Comparison of ENCODE assay signal across 9 cellular contexts in the genomic region with DNA sequence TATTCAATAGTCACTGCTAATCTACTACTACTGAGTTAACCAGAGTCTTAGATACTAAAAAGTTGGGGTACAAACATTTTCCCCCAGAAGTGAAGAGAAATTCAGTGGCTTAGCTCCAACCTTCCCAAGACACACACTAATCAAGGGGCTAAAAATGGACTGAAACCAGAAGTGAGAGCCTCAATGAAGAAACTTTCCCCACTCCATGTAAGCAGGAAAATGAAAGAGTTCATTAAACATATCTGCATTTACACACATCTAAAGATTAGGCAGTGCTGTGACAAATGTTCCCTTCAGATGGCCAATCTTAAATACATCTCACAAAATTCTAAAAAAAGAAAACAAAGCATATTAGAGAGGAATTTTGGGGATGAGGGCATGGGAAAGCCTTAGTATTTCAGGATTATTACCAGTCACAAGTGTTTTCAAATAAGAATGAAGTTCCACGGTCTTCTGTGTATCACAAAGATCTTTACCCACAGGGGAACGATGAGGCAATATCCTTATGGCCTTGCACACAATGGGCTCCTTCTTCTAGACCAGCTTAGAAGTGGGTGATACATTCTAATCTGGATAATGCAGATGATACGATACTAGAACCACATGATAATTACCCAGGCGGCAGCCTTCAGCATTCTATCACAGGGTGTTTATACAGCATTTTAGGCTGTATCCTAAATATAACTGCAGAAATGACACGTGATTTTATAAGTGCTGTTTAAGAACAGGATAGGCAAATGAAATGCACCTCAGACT. TPM values are rescaled to one million over a fixed set of nuclear protein-coding genes. Genes with fewer than 3 reads are reported as not detected.
DNase-seq lines count a peak whose midpoint lies in the region; ATAC-seq and FAIRE-seq lines count a peak whose summit lies in the region.
"Had no signal": no experiment of that assay in that cellular context is flagged by ENCODE, and none has a peak within 500 bp of the region (broad histone marks: within the 10 kb centered on the region; RNA-seq: fewer than 3 reads in every experiment).

No MANE protein-coding gene starts in this region.

- peak overlapping the region; percentile 25 for H3K4me3 ChIP-seq in rectal smooth muscle tissue (ENCODE audit: low read length)

- peaks cover 3% of the 10 kb centered on the region in 2 donors for H3K9me3 Mint-ChIP-seq in activated naive CD4-positive, alpha-beta T cell treated with anti-CD3 and anti-CD28 coated beads, Interleukin-2, amount 50 U/mL, for 72 hours

- DNase-seq in SIG-M5 treated with dmso at 0.1 percent for 504 hours (lab: John Stamatoyannopoulos, UW; ENCODE audit: unreplicated experiment) (peak; percentile 75), SIG-M5 (lab: John Stamatoyannopoulos, UW) (no peak), HTR-8/SVneo (ENCODE audit: insufficient read length, low spot score) (no peak), DMS153 treated with DMSO at 0.1 percent for 48 hours (lab: John Stamatoyannopoulos, UW; ENCODE audit: unreplicated experiment) (no peak), NCI-H524 (lab: John Stamatoyannopoulos, UW) (no peak)
- no peak for DNase-seq in activated naive CD4-positive, alpha-beta T cell treated with anti-CD3 and anti-CD28 coated beads, Interleukin-2, amount 50 U/mL, for 72 hours (ENCODE audit: low spot score in 2 of 2)

- peak overlapping the region; percentile 96 to 98 for H3K27ac Mint-ChIP-seq in activated naive CD4-positive, alpha-beta T cell treated with anti-CD3 and anti-CD28 coated beads, Interleukin-2, amount 50 U/mL, for 72 hours

- H3K27ac ChIP-seq in rectal smooth muscle tissue (ENCODE audit: low read depth, low read length) = peak overlapping the region; percentile 59

- peaks cover 18 to 46% of the 10 kb centered on the region in 2 donors for H3K36me3 Mint-ChIP-seq in activated naive CD4-positive, alpha-beta T cell treated with anti-CD3 and anti-CD28 coated beads, Interleukin-2, amount 50 U/mL, for 72 hours

- peak; percentile 46 for ATAC-seq in HG03432 (IDR thresholded peaks at IDR 0.05; ENCODE audit: unreplicated experiment)
- peak; percentile 59 to 74 for ATAC-seq in activated naive CD4-positive, alpha-beta T cell treated with anti-CD3 and anti-CD28 coated beads, Interleukin-2, amount 50 U/mL, for 72 hours

- no peak for FAIRE-seq in HTR-8/SVneo (lab: Jason Lieb, UNC)
- FAIRE-seq: A204.1 had no signal

- no peaks in the 10 kb centered on the region for H3K36me3 ChIP-seq in rectal smooth muscle tissue (ENCODE audit: control insufficient read depth, insufficient read depth, low read length)

- peaks cover 7% of the 10 kb centered on the region for H3K4me1 ChIP-seq in rectal smooth muscle tissue (ENCODE audit: control insufficient read depth, insufficient read depth, low read length)

- H3K9ac ChIP-seq in rectal smooth muscle tissue (ENCODE audit: low read length) = no peak overlapping the region

- H3K27me3 ChIP-seq in rectal smooth muscle tissue (ENCODE audit: control insufficient read depth, insufficient read depth, low read length) = no peaks in the 10 kb centered on the region

RNA-seq across cellular contexts. Expression of a gene that starts 17.1 kb away (rescaled TPM):
- total RNA-seq in activated naive CD4-positive, alpha-beta T cell treated with anti-CD3 and anti-CD28 coated beads, Interleukin-2, amount 50 U/mL, for 72 hours = 100 to 1,000 TPM; 103 to 130 TPM
